In the genomic region with DNA sequence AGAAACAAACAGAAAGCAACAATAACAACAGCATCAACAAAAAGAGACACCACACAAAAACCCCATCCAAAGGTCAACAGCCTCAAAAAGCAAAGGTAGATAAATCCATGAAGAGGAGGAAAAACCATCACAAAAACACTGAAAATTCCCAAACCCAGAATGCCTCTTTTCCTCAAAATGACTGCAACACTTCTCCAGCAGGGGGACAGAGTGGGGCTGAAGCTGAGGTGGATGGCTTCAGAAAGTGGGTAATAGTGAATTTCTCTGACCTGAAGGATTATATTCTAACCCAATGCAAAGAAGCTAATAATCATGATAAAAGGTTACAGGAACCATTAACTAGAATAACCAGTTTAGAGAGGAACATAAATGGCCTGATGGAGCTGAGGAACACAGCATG, we compare ENCODE assay signal across 16 cellular contexts.
A peak's percentile ranks its signal among the peaks of the same experiment; 100 is the strongest.
DNase-seq lines count a peak whose midpoint lies in the region; ATAC-seq and TF ChIP-seq lines count a peak whose summit lies in the region.
"Had no signal": no experiment of that assay in that cellular context is flagged by ENCODE, and none has a peak within 500 bp of the region (broad histone marks: within the 10 kb centered on the region; RNA-seq: fewer than 3 reads in every experiment).

No MANE protein-coding gene starts in this region.

- H3K4me3 Mint-ChIP-seq in H9 (no peak overlapping the region), endothelial cell (ENCODE audit: unreplicated experiment) (no peak overlapping the region), neural crest cell (no peak overlapping the region)
- H3K4me3 Mint-ChIP-seq: B cell; CD4-positive, alpha-beta T cell had no signal

- H3T11ph ChIP-seq in H9 (ENCODE audit: low read length), result no peak overlapping the region

- H2BK5ac ChIP-seq in H9 (ENCODE audit: insufficient read length, low read length), result no peak overlapping the region

- no peak overlapping the region for H2BK12ac ChIP-seq in H9 (ENCODE audit: insufficient read length, low read depth, low read length)

- peaks cover 5 to 16% (median 8%) of the 10 kb centered on the region in 3 experiments; a peak in 3 of 7 replicates for H3K36me3 Mint-ChIP-seq in H9 (ENCODE audit: insufficient read depth in 1 of 3, low read depth in 3 of 3)
- no peaks in the 10 kb centered on the region for H3K36me3 Mint-ChIP-seq in endothelial cell (ENCODE audit: low read depth, unreplicated experiment)
- H3K36me3 Mint-ChIP-seq in neural crest cell (ENCODE audit: low read depth), result no peaks in the 10 kb centered on the region

- H3K4me2 ChIP-seq in H9 (ENCODE audit: insufficient read depth, insufficient read length, low read length), result no peak overlapping the region

- H3K18ac ChIP-seq in H9 (ENCODE audit: insufficient read length, low read depth, low read length), result no peak overlapping the region

- no peaks in the 10 kb centered on the region for H3K27me3 Mint-ChIP-seq in H9 (ENCODE audit: low read depth)
- peaks cover 7% of the 10 kb centered on the region for H3K27me3 Mint-ChIP-seq in endothelial cell (ENCODE audit: unreplicated experiment)
- no peaks in the 10 kb centered on the region for H3K27me3 Mint-ChIP-seq in neural crest cell (ENCODE audit: low read depth)
- H3K27me3 Mint-ChIP-seq: B cell; CD4-positive, alpha-beta T cell had no signal

- H3K27ac Mint-ChIP-seq in H9, result no peak overlapping the region
- H3K27ac Mint-ChIP-seq in endothelial cell (ENCODE audit: unreplicated experiment), result no peak overlapping the region
- no peak overlapping the region for H3K27ac Mint-ChIP-seq in neural crest cell (ENCODE audit: unreplicated experiment)
- H3K27ac Mint-ChIP-seq: B cell; CD4-positive, alpha-beta T cell had no signal

- H3K27me3 ChIP-seq in H9 (ENCODE audit: insufficient read depth, low read length), result no peaks in the 10 kb centered on the region

- H4K8ac ChIP-seq in H9 (replicated peaks; ENCODE audit: insufficient read length, low read depth, low read length), result no peak overlapping the region

- H3K79me2 ChIP-seq in H9 (ENCODE audit: insufficient read depth, low read length), result no peaks in the 10 kb centered on the region

- H2AFZ ChIP-seq in H9 (ENCODE audit: low read length), result no peak overlapping the region

- H3K79me1 ChIP-seq in H9 (ENCODE audit: insufficient read depth, low read depth, low read length, poor library complexity, severe bottlenecking), result no peaks in the 10 kb centered on the region

- H2BK20ac ChIP-seq in H9 (ENCODE audit: low read depth, low read length, poor library complexity, severe bottlenecking), result no peak overlapping the region

- no peak overlapping the region for H3K56ac ChIP-seq in H9 (ENCODE audit: insufficient read length, low read depth, low read length)

- H3K23me2 ChIP-seq in H9 (ENCODE audit: insufficient read length, low read depth, low read length, poor library complexity, severe bottlenecking), result no peaks in the 10 kb centered on the region

- H3K23ac ChIP-seq in H9 (ENCODE audit: insufficient read length, low read depth, low read length), result no peak overlapping the region

- no peak overlapping the region for H3K4ac ChIP-seq in H9 (ENCODE audit: low read depth, low read length)

- H3K14ac ChIP-seq in H9 (ENCODE audit: insufficient read depth, low read length), result no peak overlapping the region

- DNase-seq in H9, result no peak
- DNase-seq in NB4 (ENCODE audit: low read depth), result no peak
- no peak for DNase-seq in endothelial cell (ENCODE audit: low spot score)
- no peak for DNase-seq in neural crest cell (ENCODE audit: low read depth, low spot score)
- DNase-seq in globus pallidus (ENCODE audit: low spot score), result no peak
- no peak for DNase-seq in DMS79 treated with DMSO at 0.1 percent for 48 hours (lab: John Stamatoyannopoulos, UW)
- DNase-seq: Calu3; CD4-positive, alpha-beta T cell; DND-41; GDM1; NCI-H1048; NCI-H2227 treated with DMSO at 0.1 percent for 48 hours; NCI-H526 treated with DMSO at 0.1 percent for 48 hours had no signal

- H2BK15ac ChIP-seq in H9 (ENCODE audit: low read depth, low read length), result no peak overlapping the region

- ATAC-seq in HG03097 (IDR thresholded peaks at IDR 0.05; ENCODE audit: low FRiP score, unreplicated experiment), result no peak
- no peak for ATAC-seq in GM18511 (IDR thresholded peaks at IDR 0.05; ENCODE audit: unreplicated experiment)

- no peak overlapping the region for H3K9ac ChIP-seq in H9 (ENCODE audit: extremely low read depth, insufficient read length, low read length)

- no peak overlapping the region for H4K91ac ChIP-seq in H9 (ENCODE audit: insufficient read length, low read depth, low read length)

- H3K9me3 Mint-ChIP-seq in H9, result peaks cover 12 to 15% of the 10 kb centered on the region in 2 experiments; a peak in 4 of 5 replicates
- H3K9me3 Mint-ChIP-seq in endothelial cell (ENCODE audit: unreplicated experiment), result no peaks in the 10 kb centered on the region
- H3K9me3 Mint-ChIP-seq in neural crest cell, result peaks cover 14% of the 10 kb centered on the region

- TF ChIP-seq POLR2A in NB4 (IDR thresholded peaks at IDR 0.05; ENCODE audit: extremely low read depth, insufficient read length), result no peak

- peak; percentile 62; the same call in 2 of the 3 replicates for TF ChIP-seq CTCF in H9 (conservative IDR thresholded peaks at IDR 0.05)
- TF ChIP-seq CTCF in NB4 (IDR thresholded peaks at IDR 0.05; ENCODE audit: low read depth, low read length), result peak; percentile 42
- TF ChIP-seq CTCF in endothelial cell (IDR thresholded peaks at IDR 0.05; ENCODE audit: unreplicated experiment), result peak; percentile 53
- peak; percentile 40 for TF ChIP-seq CTCF in neural crest cell (conservative IDR thresholded peaks at IDR 0.05)

- H2BK120ac ChIP-seq in H9 (ENCODE audit: low read depth, low read length, poor library complexity, severe bottlenecking), result no peak overlapping the region

- H3K27ac ChIP-seq in H9 (ENCODE audit: insufficient read length, low read depth, low read length), result no peak overlapping the region

- no peaks in the 10 kb centered on the region for H3K4me1 ChIP-seq in H9 (ENCODE audit: insufficient read depth, low read length)

- H3K4me1 Mint-ChIP-seq in H9, result peaks cover 8 to 12% of the 10 kb centered on the region in 2 experiments
- no peaks in the 10 kb centered on the region for H3K4me1 Mint-ChIP-seq in endothelial cell (ENCODE audit: unreplicated experiment)
- H3K4me1 Mint-ChIP-seq in neural crest cell, result no peaks in the 10 kb centered on the region
- H3K4me1 Mint-ChIP-seq: B cell had no signal

- H2AK5ac ChIP-seq in H9 (ENCODE audit: insufficient read length, low read length), result no peak overlapping the region

- H4K20me1 ChIP-seq in H9 (ENCODE audit: control insufficient read depth, insufficient read depth, insufficient read length), result no peaks in the 10 kb centered on the region

- no peak overlapping the region for H3K4me3 ChIP-seq in NB4 (ENCODE audit: low read depth, low read length)

- no peak overlapping the region for H4K5ac ChIP-seq in H9 (ENCODE audit: insufficient read length, low read depth, low read length)

- no peaks in the 10 kb centered on the region for H3K9me3 ChIP-seq in H9 (ENCODE audit: control insufficient read depth, low read depth, low read length)
